8 cellular contexts compared by ENCODE assay signal in genomic region chr19:49812997-49813861, GRCh38. TPM values are rescaled to one million over a fixed set of nuclear protein-coding genes. Genes with fewer than 3 reads are reported as not detected.
DNase-seq lines count a peak whose midpoint lies in the region; ATAC-seq and TF ChIP-seq lines count a peak whose summit lies in the region.

Gene FUZ (minus strand): TSS chr19:49813292. CDS start chr19:49813106, 186 bp downstream.

- peak within 1 kb of the TSS; percentile 97 for H3K27ac Mint-ChIP-seq in CD4-positive, alpha-beta T cell

- no peaks in the 10 kb centered on the region for H3K36me3 ChIP-seq in mucosa of stomach (ENCODE audit: control insufficient read depth, insufficient read depth, low read length)

- H3K27me3 ChIP-seq in CD4-positive, alpha-beta T cell (ENCODE audit: control insufficient read depth, insufficient read depth, low read length) = no peaks in the 10 kb centered on the region
- H3K27me3 ChIP-seq in mucosa of stomach (ENCODE audit: control insufficient read depth, insufficient read depth, low read length) = no peaks in the 10 kb centered on the region

- peaks cover 48% of the 10 kb centered on the region for H3K4me1 Mint-ChIP-seq in CD4-positive, alpha-beta T cell (ENCODE audit: low read depth)

- peaks cover 19% of the 10 kb centered on the region for H3K36me3 Mint-ChIP-seq in CD4-positive, alpha-beta T cell (ENCODE audit: low read depth)

- no peak for TF ChIP-seq CTCF in CD4-positive, alpha-beta T cell (IDR thresholded peaks at IDR 0.05)
- TF ChIP-seq CTCF in GM20000 (IDR thresholded peaks at IDR 0.05; ENCODE audit: extremely low read depth, missing control alignments) = no peak

- peak within 1 kb of the TSS; percentile 71 for H3K4me3 ChIP-seq in mucosa of stomach (ENCODE audit: low read length)

- no peaks in the 10 kb centered on the region for H3K27me3 Mint-ChIP-seq in CD4-positive, alpha-beta T cell

- peak; percentile 57 for ATAC-seq in CD4-positive, alpha-beta T cell (ENCODE audit: poor library complexity)
- ATAC-seq in esophagus mucosa = peak; percentile 78

- H3K4me3 Mint-ChIP-seq in CD4-positive, alpha-beta T cell = peak within 1 kb of the TSS; percentile 95

- peaks cover 22% of the 10 kb centered on the region for H3K4me1 ChIP-seq in mucosa of stomach (ENCODE audit: control insufficient read depth, insufficient read depth, low read length)

- peak within 1 kb of the TSS; percentile 86 for H3K27ac ChIP-seq in CD4-positive, alpha-beta T cell (ENCODE audit: low read depth, low read length)

- H3K9me3 ChIP-seq in CD4-positive, alpha-beta T cell (ENCODE audit: control insufficient read depth, low read length) = no peaks in the 10 kb centered on the region
- H3K9me3 ChIP-seq in mucosa of stomach (ENCODE audit: control insufficient read depth, low read length) = no peaks in the 10 kb centered on the region

- POLR2A ChIA-PET in CD4-positive, alpha-beta T cell (lab: Charles Lee) = interaction anchor here (0.8 to 2.4 kb wide), 14 partner anchors 8 to 820 kb away, joined by 3 to 24 read pairs (median 4); partner anchors contain the start of genes AKT1S1, AP2A1, BCL2L12 and GYS1

- H3K9ac ChIP-seq in mucosa of stomach (ENCODE audit: low read length) = peak within 1 kb of the TSS; percentile 81

- in situ Hi-C loops in KBM-7 (cut with MboI; ENCODE audit: low pct_unique_long_range_greater_than_20kb, low sequenced_read_pairs) = no loop called here

- intact Hi-C loops in CD4-positive, alpha-beta T cell (cut with DNase I, micrococcal nuclease) = loop anchor here (1.0 to 10.0 kb wide), 4 partner anchors 46 to 318 kb away; partner anchors contain the start of genes AKT1S1 (in 2 of the 2), TBC1D17 (in 2 of the 2), AP2A1 (in 1 of the 2) and RPS11 (in 1 of the 2)

- H3K9me3 Mint-ChIP-seq in CD4-positive, alpha-beta T cell = no peaks in the 10 kb centered on the region

- CTCF ChIA-PET in CD4-positive, alpha-beta T cell (lab: Charles Lee) = interaction anchor here (1.1 to 1.8 kb wide), 3 partner anchors 37 to 95 kb away, joined by 3 to 8 read pairs (median 5); partner anchors contain the start of gene PTOV1

- DNase-seq in CD4-positive, alpha-beta T cell = peak; percentile 83 to 92 (median 88)
- DNase-seq in GM20000 (ENCODE audit: low spot score) = peak; percentile 93
- DNase-seq in KBM-7 = peak; percentile 96
- peak; percentile 91 to 93 for DNase-seq in activated T-cell treated with anti-CD3 and anti-CD28 coated beads, Interleukin-2, amount 50 U/mL, for 48 hours
- DNase-seq in stimulated activated CD8-positive, alpha-beta memory T cell treated with anti-CD3 and anti-CD28 coated beads, Interleukin-4, amount 100 ng/mL, for 48 hours = peak; percentile 92

TF ChIP-seq in PFSK-1, 5 proteins besides CTCF, POLR2A, EP300 and RAD21:
- TF ChIP-seq TAF1 (IDR thresholded peaks at IDR 0.05; ENCODE audit: borderline replicate concordance, insufficient read depth, low read length) (no peak), REST (IDR thresholded peaks at IDR 0.05; ENCODE audit: insufficient read depth in 1 of 2, low read depth in 2 of 2, low read length in 2 of 2) (no peak), POLR2AphosphoS5 (IDR thresholded peaks at IDR 0.05; ENCODE audit: low read depth, low read length) (no peak), SIN3A (IDR thresholded peaks at IDR 0.05; ENCODE audit: borderline replicate concordance, insufficient read depth, low read length) (peak; percentile 77; the same call in 1 of the 2 replicates), FOXP2 (optimal IDR thresholded peaks at IDR 0.05; ENCODE audit: borderline replicate concordance, extremely low read depth, extremely low read length, insufficient read depth) (peak; percentile 100)

RNA-seq across cellular contexts. Expression of gene FUZ, which starts in this region (rescaled TPM):
- 10 to 100 TPM; 14.9 to 15.2 TPM for total RNA-seq in CD4-positive, alpha-beta T cell
- polyA plus RNA-seq in PFSK-1 (2012; ENCODE audit: insufficient read length, low read depth) = 19.0 TPM
- total RNA-seq in esophagus mucosa = 8.3 TPM

Comparison
In these comparisons a context has a peak if more than half of its experiments do, and no peak if none do; other contexts are left out.
1. Peak in every context shown above with its lines: DNase-seq, ATAC-seq, H3K4me3 ChIP-seq and H3K27ac ChIP-seq.